1 cellular context compared by ENCODE assay signal in genomic region chr2:106167067-106167466, GRCh38.
TF ChIP-seq lines count a peak whose summit lies in the region.

No MANE protein-coding gene starts in this region.

TF ChIP-seq in GM23338, 12 proteins besides CTCF, POLR2A, EP300 and RAD21 (continued from another document):
- TF ChIP-seq CREB1 (CRISPR knock-in tag; IDR thresholded peaks at IDR 0.05; ENCODE audit: low read depth), result no peak
- TF ChIP-seq, protein P1, sequence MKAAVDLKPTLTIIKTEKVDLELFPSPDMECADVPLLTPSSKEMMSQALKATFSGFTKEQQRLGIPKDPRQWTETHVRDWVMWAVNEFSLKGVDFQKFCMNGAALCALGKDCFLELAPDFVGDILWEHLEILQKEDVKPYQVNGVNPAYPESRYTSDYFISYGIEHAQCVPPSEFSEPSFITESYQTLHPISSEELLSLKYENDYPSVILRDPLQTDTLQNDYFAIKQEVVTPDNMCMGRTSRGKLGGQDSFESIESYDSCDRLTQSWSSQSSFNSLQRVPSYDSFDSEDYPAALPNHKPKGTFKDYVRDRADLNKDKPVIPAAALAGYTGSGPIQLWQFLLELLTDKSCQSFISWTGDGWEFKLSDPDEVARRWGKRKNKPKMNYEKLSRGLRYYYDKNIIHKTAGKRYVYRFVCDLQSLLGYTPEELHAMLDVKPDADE (IDR thresholded peaks at IDR 0.05), result no peak
- no peak for TF ChIP-seq STAT1 (IDR thresholded peaks at IDR 0.05; ENCODE audit: unreplicated experiment)
- no peak for TF ChIP-seq ZNF462 (CRISPR knock-in tag; IDR thresholded peaks at IDR 0.05)
- TF ChIP-seq, protein P2, sequence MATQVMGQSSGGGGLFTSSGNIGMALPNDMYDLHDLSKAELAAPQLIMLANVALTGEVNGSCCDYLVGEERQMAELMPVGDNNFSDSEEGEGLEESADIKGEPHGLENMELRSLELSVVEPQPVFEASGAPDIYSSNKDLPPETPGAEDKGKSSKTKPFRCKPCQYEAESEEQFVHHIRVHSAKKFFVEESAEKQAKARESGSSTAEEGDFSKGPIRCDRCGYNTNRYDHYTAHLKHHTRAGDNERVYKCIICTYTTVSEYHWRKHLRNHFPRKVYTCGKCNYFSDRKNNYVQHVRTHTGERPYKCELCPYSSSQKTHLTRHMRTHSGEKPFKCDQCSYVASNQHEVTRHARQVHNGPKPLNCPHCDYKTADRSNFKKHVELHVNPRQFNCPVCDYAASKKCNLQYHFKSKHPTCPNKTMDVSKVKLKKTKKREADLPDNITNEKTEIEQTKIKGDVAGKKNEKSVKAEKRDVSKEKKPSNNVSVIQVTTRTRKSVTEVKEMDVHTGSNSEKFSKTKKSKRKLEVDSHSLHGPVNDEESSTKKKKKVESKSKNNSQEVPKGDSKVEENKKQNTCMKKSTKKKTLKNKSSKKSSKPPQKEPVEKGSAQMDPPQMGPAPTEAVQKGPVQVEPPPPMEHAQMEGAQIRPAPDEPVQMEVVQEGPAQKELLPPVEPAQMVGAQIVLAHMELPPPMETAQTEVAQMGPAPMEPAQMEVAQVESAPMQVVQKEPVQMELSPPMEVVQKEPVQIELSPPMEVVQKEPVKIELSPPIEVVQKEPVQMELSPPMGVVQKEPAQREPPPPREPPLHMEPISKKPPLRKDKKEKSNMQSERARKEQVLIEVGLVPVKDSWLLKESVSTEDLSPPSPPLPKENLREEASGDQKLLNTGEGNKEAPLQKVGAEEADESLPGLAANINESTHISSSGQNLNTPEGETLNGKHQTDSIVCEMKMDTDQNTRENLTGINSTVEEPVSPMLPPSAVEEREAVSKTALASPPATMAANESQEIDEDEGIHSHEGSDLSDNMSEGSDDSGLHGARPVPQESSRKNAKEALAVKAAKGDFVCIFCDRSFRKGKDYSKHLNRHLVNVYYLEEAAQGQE (IDR thresholded peaks at IDR 0.05; ENCODE audit: unreplicated experiment), result no peak
- no peak for TF ChIP-seq POLR2AphosphoS5 (IDR thresholded peaks at IDR 0.05; ENCODE audit: low read depth)
- TF ChIP-seq EZH2phosphoT487 (IDR thresholded peaks at IDR 0.05; ENCODE audit: unreplicated experiment), result no peak
